ENCODE assay signal across 19 cellular contexts in genomic region chr1:5651964-5652751, GRCh38.
A peak's percentile ranks its signal among the peaks of the same experiment; 100 is the strongest.
DNase-seq lines count a peak whose midpoint lies in the region; ATAC-seq and TF ChIP-seq lines count a peak whose summit lies in the region.
"Had no signal": no experiment of that assay in that cellular context is flagged by ENCODE, and none has a peak within 500 bp of the region (broad histone marks: within the 10 kb centered on the region; RNA-seq: fewer than 3 reads in every experiment).

No MANE protein-coding gene starts in this region.

- TF ChIP-seq CTCF in RWPE2 (IDR thresholded peaks at IDR 0.05; ENCODE audit: poor library complexity, severe bottlenecking) (no peak), foreskin keratinocyte (conservative IDR thresholded peaks at IDR 0.05) (no peak)

- peak; percentile 11 for DNase-seq in activated CD4-positive, alpha-beta memory T cell treated with anti-CD3 and anti-CD28 coated beads, Interleukin-2, amount 10 ng/mL, durations not matched to agents 7 days and 5 days
- no peak for DNase-seq in activated CD4-positive, alpha-beta memory T cell treated with anti-CD3 and anti-CD28 coated beads for 36 hours
- peak; percentile 84 for DNase-seq in RWPE2 (ENCODE audit: low spot score)
- DNase-seq in foreskin keratinocyte, result peak; percentile 90 to 94
- peak; percentile 49 for DNase-seq in sciatic nerve (ENCODE audit: low spot score)
- no peak for DNase-seq in dermis blood vessel endothelial cell
- no peak for DNase-seq in NOMO-1 treated with DMSO at 0.1 percent for 48 hours (lab: John Stamatoyannopoulos, UW; ENCODE audit: unreplicated experiment)
- DNase-seq: activated CD4-positive, alpha-beta T cell treated with anti-CD3 and anti-CD28 coated beads for 4 hours; activated naive CD8-positive, alpha-beta T cell treated with anti-CD3 and anti-CD28 coated beads for 36 hours; activated T-cell treated with anti-CD3 and anti-CD28 coated beads, Interleukin-2, amount 50 U/mL, for 24 hours; effector CD4-positive, alpha-beta T cell; naive thymus-derived CD4-positive, alpha-beta T cell; NCI-H446; psoas muscle; stimulated activated naive CD8-positive, alpha-beta T cell treated with anti-CD3 and anti-CD28 coated beads, Interleukin-15, Interleukin-2, amounts not matched to agents 100 U/mL and 50 U/mL, for 24 hours; T1000 had no signal

- H3K4me1 Mint-ChIP-seq in activated CD4-positive, alpha-beta memory T cell treated with anti-CD3 and anti-CD28 coated beads, Interleukin-2, amount 10 ng/mL, durations not matched to agents 7 days and 5 days, result no peaks in the 10 kb centered on the region
- H3K4me1 Mint-ChIP-seq in activated CD4-positive, alpha-beta memory T cell treated with anti-CD3 and anti-CD28 coated beads for 36 hours (ENCODE audit: low read depth), result peaks cover 2% of the 10 kb centered on the region

- H3K27ac ChIP-seq in RWPE2 (ENCODE audit: poor library complexity, severe bottlenecking), result peak overlapping the region; percentile 84
- no peak overlapping the region for H3K27ac ChIP-seq in foreskin keratinocyte
- H3K27ac ChIP-seq: breast epithelium, psoas muscle had no signal

- no peak overlapping the region for H3K27ac Mint-ChIP-seq in activated CD4-positive, alpha-beta memory T cell treated with anti-CD3 and anti-CD28 coated beads, Interleukin-2, amount 10 ng/mL, durations not matched to agents 7 days and 5 days
- no peak overlapping the region for H3K27ac Mint-ChIP-seq in activated CD4-positive, alpha-beta memory T cell treated with anti-CD3 and anti-CD28 coated beads for 36 hours
- H3K27ac Mint-ChIP-seq: activated naive CD8-positive, alpha-beta T cell treated with anti-CD3 and anti-CD28 coated beads for 36 hours; activated T-cell treated with anti-CD3 and anti-CD28 coated beads, Interleukin-2, amount 50 U/mL, for 24 hours; CD8-positive, alpha-beta T cell; naive thymus-derived CD4-positive, alpha-beta T cell had no signal

- H3K27me3 ChIP-seq in RWPE2 (ENCODE audit: insufficient read depth, poor library complexity, severe bottlenecking) (no peaks in the 10 kb centered on the region), foreskin keratinocyte (no peaks in the 10 kb centered on the region)

- peaks cover 18% of the 10 kb centered on the region for H3K4me1 ChIP-seq in RWPE2 (ENCODE audit: insufficient read depth, poor library complexity, severe bottlenecking)
- peaks cover 16% of the 10 kb centered on the region for H3K4me1 ChIP-seq in foreskin keratinocyte
- H3K4me1 ChIP-seq: breast epithelium, psoas muscle had no signal

- CTCF ChIA-PET in activated CD4-positive, alpha-beta memory T cell treated with anti-CD3 and anti-CD28 coated beads, Interleukin-2, amount 10 ng/mL, durations not matched to agents 7 days and 5 days (lab: Charles Lee), result no interaction called here
- CTCF ChIA-PET in activated CD4-positive, alpha-beta memory T cell treated with anti-CD3 and anti-CD28 coated beads for 36 hours (lab: Charles Lee), result no interaction called here

- intact Hi-C loops in activated CD4-positive, alpha-beta memory T cell treated with anti-CD3 and anti-CD28 coated beads for 36 hours (cut with micrococcal nuclease), result no loop called here
- intact Hi-C loops in sciatic nerve (cut with DNase I), result no loop called here

- H3K4me3 ChIP-seq in RWPE2 (ENCODE audit: severe bottlenecking), result no peak overlapping the region
- H3K4me3 ChIP-seq: breast epithelium, psoas muscle had no signal

- POLR2A ChIA-PET in activated CD4-positive, alpha-beta memory T cell treated with anti-CD3 and anti-CD28 coated beads, Interleukin-2, amount 10 ng/mL, durations not matched to agents 7 days and 5 days (lab: Charles Lee), result no interaction called here
- POLR2A ChIA-PET in activated CD4-positive, alpha-beta memory T cell treated with anti-CD3 and anti-CD28 coated beads for 36 hours (lab: Charles Lee), result no interaction called here

- no peaks in the 10 kb centered on the region for H3K36me3 ChIP-seq in RWPE2 (ENCODE audit: low read depth)
- H3K36me3 ChIP-seq: breast epithelium had no signal

- H3K9me3 ChIP-seq in RWPE2 (ENCODE audit: severe bottlenecking), result no peaks in the 10 kb centered on the region
- H3K9me3 ChIP-seq: breast epithelium had no signal

- no peaks in the 10 kb centered on the region for H3K9me3 Mint-ChIP-seq in activated CD4-positive, alpha-beta memory T cell treated with anti-CD3 and anti-CD28 coated beads, Interleukin-2, amount 10 ng/mL, durations not matched to agents 7 days and 5 days
- H3K9me3 Mint-ChIP-seq in activated CD4-positive, alpha-beta memory T cell treated with anti-CD3 and anti-CD28 coated beads for 36 hours, result peaks cover 2% of the 10 kb centered on the region
- H3K9me3 Mint-ChIP-seq: activated T-cell treated with anti-CD3 and anti-CD28 coated beads, Interleukin-2, amount 50 U/mL, for 24 hours had no signal

- peaks cover 6% of the 10 kb centered on the region for H3K27me3 Mint-ChIP-seq in activated CD4-positive, alpha-beta memory T cell treated with anti-CD3 and anti-CD28 coated beads, Interleukin-2, amount 10 ng/mL, durations not matched to agents 7 days and 5 days
- peaks cover 17% of the 10 kb centered on the region for H3K27me3 Mint-ChIP-seq in activated CD4-positive, alpha-beta memory T cell treated with anti-CD3 and anti-CD28 coated beads for 36 hours

- H3K36me3 Mint-ChIP-seq in activated CD4-positive, alpha-beta memory T cell treated with anti-CD3 and anti-CD28 coated beads, Interleukin-2, amount 10 ng/mL, durations not matched to agents 7 days and 5 days (ENCODE audit: low read depth), result no peaks in the 10 kb centered on the region
- H3K36me3 Mint-ChIP-seq in activated CD4-positive, alpha-beta memory T cell treated with anti-CD3 and anti-CD28 coated beads for 36 hours, result no peaks in the 10 kb centered on the region
- H3K36me3 Mint-ChIP-seq: activated naive CD8-positive, alpha-beta T cell treated with anti-CD3 and anti-CD28 coated beads for 36 hours; CD8-positive, alpha-beta T cell; naive thymus-derived CD4-positive, alpha-beta T cell had no signal

- peak; percentile 90 for ATAC-seq in RWPE2 (ENCODE audit: low read depth)
- peak; percentile 98 for ATAC-seq in foreskin keratinocyte
- no peak for ATAC-seq in sciatic nerve
- ATAC-seq in HG03280 (IDR thresholded peaks at IDR 0.05; ENCODE audit: unreplicated experiment), result no peak
- ATAC-seq: CD8-positive, alpha-beta T cell; naive thymus-derived CD4-positive, alpha-beta T cell; psoas muscle; stimulated activated naive CD8-positive, alpha-beta T cell treated with anti-CD3 and anti-CD28 coated beads, Interleukin-15, Interleukin-2, amounts not matched to agents 100 U/mL and 50 U/mL, for 24 hours had no signal

- no peak overlapping the region for H3K4me3 Mint-ChIP-seq in activated CD4-positive, alpha-beta memory T cell treated with anti-CD3 and anti-CD28 coated beads, Interleukin-2, amount 10 ng/mL, durations not matched to agents 7 days and 5 days
- no peak overlapping the region for H3K4me3 Mint-ChIP-seq in activated CD4-positive, alpha-beta memory T cell treated with anti-CD3 and anti-CD28 coated beads for 36 hours
- H3K4me3 Mint-ChIP-seq: activated naive CD8-positive, alpha-beta T cell treated with anti-CD3 and anti-CD28 coated beads for 36 hours; activated T-cell treated with anti-CD3 and anti-CD28 coated beads, Interleukin-2, amount 50 U/mL, for 24 hours; CD8-positive, alpha-beta T cell; naive thymus-derived CD4-positive, alpha-beta T cell had no signal

Comparison
In these comparisons a context has a peak if more than half of its experiments do, and no peak if none do; other contexts are left out.
1. DNase-seq: peak in activated CD4-positive, alpha-beta memory T cell treated with anti-CD3 and anti-CD28 coated beads, Interleukin-2, amount 10 ng/mL, durations not matched to agents 7 days and 5 days (single experiment), RWPE2 (single experiment), foreskin keratinocyte (2 of 2) and sciatic nerve (single experiment); none in activated CD4-positive, alpha-beta memory T cell treated with anti-CD3 and anti-CD28 coated beads for 36 hours (single experiment), dermis blood vessel endothelial cell (single experiment) and NOMO-1 treated with DMSO at 0.1 percent for 48 hours (single experiment).
2. ATAC-seq: peak in RWPE2 (single experiment) and foreskin keratinocyte (single experiment); none in sciatic nerve (single experiment) and HG03280 (single experiment).